11 cellular contexts compared by ENCODE assay signal in genomic region chr4:102627831-102628523, GRCh38.
A peak's percentile ranks its signal among the peaks of the same experiment; 100 is the strongest.
DNase-seq lines count a peak whose midpoint lies in the region; ATAC-seq and TF ChIP-seq lines count a peak whose summit lies in the region.
"Had no signal": no experiment of that assay in that cellular context is flagged by ENCODE, and none has a peak within 500 bp of the region (broad histone marks: within the 10 kb centered on the region; RNA-seq: fewer than 3 reads in every experiment).

No MANE protein-coding gene starts in this region.

- DNase-seq in activated CD8-positive, alpha-beta T cell treated with anti-CD3 and anti-CD28 coated beads for 36 hours = peak; percentile 58
- DNase-seq in activated CD8-positive, alpha-beta T cell treated with anti-CD3 and anti-CD28 coated beads, Interleukin-2, amount 10 ng/mL, durations not matched to agents 7 days and 5 days = no peak
- DNase-seq in HS-27A (ENCODE audit: low read depth) (peak; percentile 65), astrocyte of the cerebellum (ENCODE audit: low read depth) (peak; percentile 27), renal cortical epithelial cell (ENCODE audit: low read depth) (peak; percentile 75), hippocampal formation (lab: John Stamatoyannopoulos, UW) (no peak), COR-L47 (lab: John Stamatoyannopoulos, UW) (no peak)
- DNase-seq: adrenal gland, retina had no signal

- peak overlapping the region; percentile 17 for H3K4me3 Mint-ChIP-seq in activated CD8-positive, alpha-beta T cell treated with anti-CD3 and anti-CD28 coated beads for 36 hours
- no peak overlapping the region for H3K4me3 Mint-ChIP-seq in activated CD8-positive, alpha-beta T cell treated with anti-CD3 and anti-CD28 coated beads, Interleukin-2, amount 10 ng/mL, durations not matched to agents 7 days and 5 days
- H3K4me3 Mint-ChIP-seq: B cell had no signal

- no peaks in the 10 kb centered on the region for H3K27me3 Mint-ChIP-seq in activated CD8-positive, alpha-beta T cell treated with anti-CD3 and anti-CD28 coated beads for 36 hours
- H3K27me3 Mint-ChIP-seq in activated CD8-positive, alpha-beta T cell treated with anti-CD3 and anti-CD28 coated beads, Interleukin-2, amount 10 ng/mL, durations not matched to agents 7 days and 5 days (ENCODE audit: low read depth) = no peaks in the 10 kb centered on the region
- H3K27me3 Mint-ChIP-seq: B cell had no signal

- H3K9me3 Mint-ChIP-seq in activated CD8-positive, alpha-beta T cell treated with anti-CD3 and anti-CD28 coated beads for 36 hours = no peaks in the 10 kb centered on the region
- no peaks in the 10 kb centered on the region for H3K9me3 Mint-ChIP-seq in activated CD8-positive, alpha-beta T cell treated with anti-CD3 and anti-CD28 coated beads, Interleukin-2, amount 10 ng/mL, durations not matched to agents 7 days and 5 days (ENCODE audit: insufficient read depth)

- no peak for TF ChIP-seq CTCF in activated CD8-positive, alpha-beta T cell treated with anti-CD3 and anti-CD28 coated beads for 36 hours (IDR thresholded peaks at IDR 0.05)
- no peak for TF ChIP-seq CTCF in astrocyte of the cerebellum (IDR thresholded peaks at IDR 0.05; ENCODE audit: low read depth, low read length, missing control alignments)

- peak; percentile 75 for ATAC-seq in activated CD8-positive, alpha-beta T cell treated with anti-CD3 and anti-CD28 coated beads for 36 hours
- no peak for ATAC-seq in activated CD8-positive, alpha-beta T cell treated with anti-CD3 and anti-CD28 coated beads, Interleukin-2, amount 10 ng/mL, durations not matched to agents 7 days and 5 days
- ATAC-seq in GM21447 (IDR thresholded peaks at IDR 0.05; ENCODE audit: unreplicated experiment) = no peak

- peaks cover 70% of the 10 kb centered on the region for H3K4me1 Mint-ChIP-seq in activated CD8-positive, alpha-beta T cell treated with anti-CD3 and anti-CD28 coated beads for 36 hours (ENCODE audit: low read depth)
- H3K4me1 Mint-ChIP-seq in activated CD8-positive, alpha-beta T cell treated with anti-CD3 and anti-CD28 coated beads, Interleukin-2, amount 10 ng/mL, durations not matched to agents 7 days and 5 days (ENCODE audit: low read depth) = peaks cover 62% of the 10 kb centered on the region

- intact Hi-C loops in activated CD8-positive, alpha-beta T cell treated with anti-CD3 and anti-CD28 coated beads for 36 hours (cut with micrococcal nuclease) = loop anchor here (5.0 to 10.0 kb wide), 5 partner anchors 41 to 379 kb away; partner anchors contain the start of genes SLC39A8 and UBE2D3

- POLR2A ChIA-PET in activated CD8-positive, alpha-beta T cell treated with anti-CD3 and anti-CD28 coated beads for 36 hours (lab: Charles Lee) = no interaction called here
- POLR2A ChIA-PET in activated CD8-positive, alpha-beta T cell treated with anti-CD3 and anti-CD28 coated beads, Interleukin-2, amount 10 ng/mL, durations not matched to agents 7 days and 5 days (lab: Charles Lee) = no interaction called here

- H3K27ac Mint-ChIP-seq in activated CD8-positive, alpha-beta T cell treated with anti-CD3 and anti-CD28 coated beads for 36 hours = peak overlapping the region; percentile 79
- H3K27ac Mint-ChIP-seq in activated CD8-positive, alpha-beta T cell treated with anti-CD3 and anti-CD28 coated beads, Interleukin-2, amount 10 ng/mL, durations not matched to agents 7 days and 5 days = no peak overlapping the region
- H3K27ac Mint-ChIP-seq: B cell had no signal

- in situ Hi-C loops in astrocyte of the cerebellum (cut with HindIII; ENCODE audit: low sequenced_read_pairs) = no loop called here

- H3K4me3 ChIP-seq in astrocyte of the cerebellum (ENCODE audit: low read depth, low read length) = no peak overlapping the region
- H3K4me3 ChIP-seq: adrenal gland had no signal

- CTCF ChIA-PET in activated CD8-positive, alpha-beta T cell treated with anti-CD3 and anti-CD28 coated beads for 36 hours (lab: Charles Lee) = interaction anchor here (0.6 to 2.2 kb wide), 19 partner anchors 11 to 468 kb away, joined by 3 to 9 read pairs (median 3); no protein-coding TSS in a partner anchor
- CTCF ChIA-PET in activated CD8-positive, alpha-beta T cell treated with anti-CD3 and anti-CD28 coated beads, Interleukin-2, amount 10 ng/mL, durations not matched to agents 7 days and 5 days (lab: Charles Lee) = interaction anchor here (0.7 to 6.0 kb wide), 10 partner anchors 15 to 463 kb away, joined by 3 to 38 read pairs (median 4); partner anchors contain the start of gene SLC39A8

- H3K36me3 Mint-ChIP-seq in activated CD8-positive, alpha-beta T cell treated with anti-CD3 and anti-CD28 coated beads for 36 hours (ENCODE audit: low read depth) = peaks cover 7% of the 10 kb centered on the region
- H3K36me3 Mint-ChIP-seq in activated CD8-positive, alpha-beta T cell treated with anti-CD3 and anti-CD28 coated beads, Interleukin-2, amount 10 ng/mL, durations not matched to agents 7 days and 5 days (ENCODE audit: low read depth) = peaks cover 11% of the 10 kb centered on the region

Comparison
In these comparisons a context has a peak if more than half of its experiments do, and no peak if none do; other contexts are left out.
1. DNase-seq: peak in activated CD8-positive, alpha-beta T cell treated with anti-CD3 and anti-CD28 coated beads for 36 hours (single experiment), HS-27A (single experiment), astrocyte of the cerebellum (single experiment) and renal cortical epithelial cell (single experiment); none in activated CD8-positive, alpha-beta T cell treated with anti-CD3 and anti-CD28 coated beads, Interleukin-2, amount 10 ng/mL, durations not matched to agents 7 days and 5 days (single experiment), hippocampal formation (0 of 2) and COR-L47 (single experiment).